Comparison of ENCODE assay signal across 30 cellular contexts in the genomic region with DNA sequence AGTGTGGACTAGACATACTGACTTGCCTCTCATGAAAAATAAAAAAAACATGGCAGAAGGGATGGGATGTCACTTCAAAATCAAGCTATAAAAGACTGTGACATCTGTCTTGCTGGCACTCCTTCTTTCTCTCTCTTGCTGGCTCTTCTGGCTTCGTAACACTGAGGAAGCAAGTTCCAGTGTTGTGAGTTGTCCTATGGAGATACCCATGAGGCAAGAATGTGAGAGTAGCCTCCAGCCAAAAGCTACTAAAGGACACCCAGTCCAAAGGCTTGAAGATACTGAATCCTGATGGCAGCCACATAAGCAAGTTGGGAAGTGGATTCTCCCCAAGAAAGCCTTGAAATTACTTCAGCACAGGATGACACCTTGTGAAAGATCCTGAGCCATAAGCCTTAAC.
"Had no signal": no experiment of that assay in that cellular context is flagged by ENCODE, and none has a peak within 500 bp of the region (broad histone marks: within the 10 kb centered on the region; RNA-seq: fewer than 3 reads in every experiment).

No MANE protein-coding gene starts in this region.

- H3K27me3 ChIP-seq: adrenal gland, body of pancreas, cardiac muscle cell, colonic mucosa had no signal

- FAIRE-seq: endothelial cell of umbilical vein had no signal

- H3K36me3 ChIP-seq: adrenal gland, cardiac muscle cell, colonic mucosa had no signal

- H3K4me3 ChIP-seq: adrenal gland, body of pancreas, cardiac muscle cell, colonic mucosa had no signal

- ATAC-seq: activated CD4-positive, alpha-beta T cell treated with anti-CD3 and anti-CD28 coated beads for 36 hours; activated CD8-positive, alpha-beta memory T cell treated with anti-CD3 and anti-CD28 coated beads, Interleukin-2, amount 10 ng/mL, durations not matched to agents 7 days and 5 days; activated CD8-positive, alpha-beta T cell treated with anti-CD3 and anti-CD28 coated beads, Interleukin-2, amount 10 ng/mL, durations not matched to agents 7 days and 5 days; activated naive CD8-positive, alpha-beta T cell treated with anti-CD3 and anti-CD28 coated beads, Interleukin-2, amount 50 U/mL, for 24 hours; body of pancreas; esophagus mucosa; T-helper 17 cell had no signal

- DNase-seq: activated CD4-positive, alpha-beta memory T cell treated with anti-CD3 and anti-CD28 coated beads for 36 hours; activated CD4-positive, alpha-beta T cell treated with anti-CD3 and anti-CD28 coated beads for 36 hours; activated CD4-positive, alpha-beta T cell treated with anti-CD3 and anti-CD28 coated beads, Interleukin-2, amount 10 ng/mL, durations not matched to agents 24 days and 14 days; activated CD4-positive, CD25-positive, alpha-beta regulatory T cell; activated CD4-positive, CD25-positive, alpha-beta regulatory T cell treated with anti-CD3 and anti-CD28 coated beads, Interleukin-2, amount 50 U/mL, for 72 hours; activated CD8-positive, alpha-beta memory T cell treated with anti-CD3 and anti-CD28 coated beads, Interleukin-2, amount 10 ng/mL, durations not matched to agents 7 days and 5 days; activated CD8-positive, alpha-beta memory T cell treated with anti-CD3 and anti-CD28 coated beads, Interleukin-2, amount 50 U/mL, for 4 hours; activated CD8-positive, alpha-beta T cell treated with anti-CD3 and anti-CD28 coated beads, Interleukin-2, amount 10 ng/mL, durations not matched to agents 7 days and 5 days; activated effector memory CD4-positive, alpha-beta T cell treated with anti-CD3 and anti-CD28 coated beads, Interleukin-2, amount 50 U/mL, for 16 hours; activated naive CD4-positive, alpha-beta T cell treated with anti-CD3 and anti-CD28 coated beads for 36 hours; activated naive CD8-positive, alpha-beta T cell treated with anti-CD3 and anti-CD28 coated beads for 36 hours; activated naive CD8-positive, alpha-beta T cell treated with anti-CD3 and anti-CD28 coated beads, Interleukin-2, amount 50 U/mL, for 24 hours; activated T-cell treated with anti-CD3 and anti-CD28 coated beads, Interleukin-2, amount 50 U/mL, for 1 hour; activated T-cell treated with anti-CD3 and anti-CD28 coated beads, Interleukin-2, amount 50 U/mL, for 48 hours; adrenal gland; amygdala; aorta; body of pancreas; central memory CD4-positive, alpha-beta T cell; cerebellar nuclear complex; colonic mucosa; effector CD8-positive, alpha-beta T cell; foreskin fibroblast; head of caudate nucleus; T-helper 1 cell; T-helper 17 cell; T1000 had no signal
